9 cellular contexts compared by ENCODE assay signal in genomic region chr17:6642592-6642991, GRCh38. TPM values are rescaled to one million over a fixed set of nuclear protein-coding genes. Genes with fewer than 3 reads are reported as not detected.
DNase-seq lines count a peak whose midpoint lies in the region; ATAC-seq lines count a peak whose summit lies in the region.
"Had no signal": no experiment of that assay in that cellular context is flagged by ENCODE, and none has a peak within 500 bp of the region (broad histone marks: within the 10 kb centered on the region; RNA-seq: fewer than 3 reads in every experiment).

No MANE protein-coding gene starts in this region.

- no peaks in the 10 kb centered on the region for H3K27me3 Mint-ChIP-seq in activated T-cell treated with anti-CD3 and anti-CD28 coated beads, Interleukin-2, amount 50 U/mL, for 72 hours (ENCODE audit: low read depth)
- H3K27me3 Mint-ChIP-seq in T-cell = no peaks in the 10 kb centered on the region

- H3K4me1 Mint-ChIP-seq in activated T-cell treated with anti-CD3 and anti-CD28 coated beads, Interleukin-2, amount 50 U/mL, for 72 hours (ENCODE audit: low read depth) = peaks cover 69% of the 10 kb centered on the region
- peaks cover 65 to 73% (median 73%) of the 10 kb centered on the region in 3 donors for H3K4me1 Mint-ChIP-seq in T-cell
- H3K4me1 Mint-ChIP-seq in stimulated activated effector memory CD8-positive, alpha-beta T cell treated with anti-CD3 and anti-CD28 coated beads, Interleukin-12 subunit alpha, Interleukin-12 subunit beta, amount 100 ng/mL, for 72 hours = peaks cover 73% of the 10 kb centered on the region

- H3K4me3 Mint-ChIP-seq in activated T-cell treated with anti-CD3 and anti-CD28 coated beads, Interleukin-2, amount 50 U/mL, for 72 hours = peak overlapping the region; percentile 90 to 93
- peak overlapping the region; percentile 92 to 95 (median 95) for H3K4me3 Mint-ChIP-seq in T-cell
- H3K4me3 Mint-ChIP-seq in stimulated activated effector memory CD8-positive, alpha-beta T cell treated with anti-CD3 and anti-CD28 coated beads, Interleukin-12 subunit alpha, Interleukin-12 subunit beta, amount 100 ng/mL, for 72 hours = peak overlapping the region; percentile 90

- ATAC-seq in activated T-cell treated with anti-CD3 and anti-CD28 coated beads, Interleukin-2, amount 50 U/mL, for 72 hours (replicated peaks in 1 of 2) = peak in 1 of 2 donors; percentile 24
- ATAC-seq in T-cell (replicated peaks in 1 of 4) = no peak
- peak; percentile 15 for ATAC-seq in esophagus mucosa
- peak; percentile 42 for ATAC-seq in stimulated activated effector memory CD8-positive, alpha-beta T cell treated with anti-CD3 and anti-CD28 coated beads, Interleukin-12 subunit alpha, Interleukin-12 subunit beta, amount 100 ng/mL, for 72 hours

- peak overlapping the region; percentile 80 for H3K27ac Mint-ChIP-seq in activated T-cell treated with anti-CD3 and anti-CD28 coated beads, Interleukin-2, amount 50 U/mL, for 72 hours
- peak overlapping the region; percentile 64 to 96 for H3K27ac Mint-ChIP-seq in T-cell
- H3K27ac Mint-ChIP-seq in stimulated activated effector memory CD8-positive, alpha-beta T cell treated with anti-CD3 and anti-CD28 coated beads, Interleukin-12 subunit alpha, Interleukin-12 subunit beta, amount 100 ng/mL, for 72 hours = peak overlapping the region; percentile 92

- H3K36me3 Mint-ChIP-seq in activated T-cell treated with anti-CD3 and anti-CD28 coated beads, Interleukin-2, amount 50 U/mL, for 72 hours (ENCODE audit: insufficient read depth in 2 of 2) = peaks cover 0 to 7% of the 10 kb centered on the region in 2 donors
- H3K36me3 Mint-ChIP-seq in T-cell = peaks cover 16% of the 10 kb centered on the region
- peaks cover 81% of the 10 kb centered on the region for H3K36me3 Mint-ChIP-seq in stimulated activated effector memory CD8-positive, alpha-beta T cell treated with anti-CD3 and anti-CD28 coated beads, Interleukin-12 subunit alpha, Interleukin-12 subunit beta, amount 100 ng/mL, for 72 hours

- intact Hi-C loops in posterior vena cava (cut with DNase I) = loop anchor here in 1 of 2 donors (10.0 kb wide), 1 partner anchor 168 kb away; no protein-coding TSS in a partner anchor

- CTCF ChIA-PET in T-cell (lab: Charles Lee) = interaction anchor here in 1 of 2 donors (2.4 kb wide), 1 partner anchor 8 kb away, joined by 10 read pairs; the partner anchor contains the start of genes C17orf100 and MED31

- no peaks in the 10 kb centered on the region for H3K9me3 Mint-ChIP-seq in activated T-cell treated with anti-CD3 and anti-CD28 coated beads, Interleukin-2, amount 50 U/mL, for 72 hours
- H3K9me3 Mint-ChIP-seq in T-cell = no peaks in the 10 kb centered on the region
- H3K9me3 Mint-ChIP-seq in stimulated activated effector memory CD8-positive, alpha-beta T cell treated with anti-CD3 and anti-CD28 coated beads, Interleukin-12 subunit alpha, Interleukin-12 subunit beta, amount 100 ng/mL, for 72 hours = no peaks in the 10 kb centered on the region

- no peak for DNase-seq in activated T-cell treated with anti-CD3 and anti-CD28 coated beads, Interleukin-2, amount 50 U/mL, for 72 hours
- no peak for DNase-seq in activated T-cell treated with anti-CD3 and anti-CD28 coated beads for 4 hours
- DNase-seq in T-cell = no peak
- DNase-seq in stimulated activated effector memory CD8-positive, alpha-beta T cell treated with anti-CD3 and anti-CD28 coated beads, Interleukin-12 subunit alpha, Interleukin-12 subunit beta, amount 100 ng/mL, for 72 hours (ENCODE audit: low spot score in 2 of 2) = no peak
- no peak for DNase-seq in posterior vena cava (ENCODE audit: low spot score)
- no peak for DNase-seq in ecto neural progenitor cell (ENCODE audit: low spot score)
- DNase-seq in middle frontal gyrus (ENCODE audit: extremely low spot score, low spot score) = no peak
- DNase-seq: NCI-H1436 had no signal

- POLR2A ChIA-PET in T-cell (lab: Charles Lee) = interaction anchor here in 1 of 2 donors (2.7 kb wide), 1 partner anchor 8 kb away, joined by 31 read pairs; the partner anchor contains the start of genes C17orf100 and MED31

RNA-seq across cellular contexts. Expression of gene TXNDC17, which starts 1.7 kb away (rescaled TPM):
- 10 to 100 TPM; 35.2 to 46.2 TPM for total RNA-seq in activated T-cell treated with anti-CD3 and anti-CD28 coated beads, Interleukin-2, amount 50 U/mL, for 72 hours
- total RNA-seq in T-cell (10 to 100 TPM; 14.6 to 21.3 (median 17.9) TPM), esophagus mucosa (322 TPM), posterior vena cava (10 to 100 TPM; 43.2 to 55.9 TPM)

RNA-seq across cellular contexts. Expression of gene KIAA0753, which starts 2.1 kb away (rescaled TPM):
- 10 to 100 TPM; 14.0 to 18.4 TPM for total RNA-seq in activated T-cell treated with anti-CD3 and anti-CD28 coated beads, Interleukin-2, amount 50 U/mL, for 72 hours
- 10 to 100 TPM; 12.4 to 16.9 (median 15.9) TPM for total RNA-seq in T-cell
- 8.6 TPM for total RNA-seq in esophagus mucosa
- total RNA-seq in posterior vena cava = 10 to 100 TPM; 17.7 to 21.6 TPM

RNA-seq across cellular contexts. Expression of gene MED31, which starts 8.8 kb away (rescaled TPM):
- total RNA-seq in activated T-cell treated with anti-CD3 and anti-CD28 coated beads, Interleukin-2, amount 50 U/mL, for 72 hours = 1 to 10 TPM; 7.3 to 8.8 TPM
- total RNA-seq in T-cell (10 to 100 TPM; 18.9 to 26.3 (median 22.1) TPM), esophagus mucosa (15.3 TPM), posterior vena cava (10 to 100 TPM; 14.3 to 16.9 TPM)

RNA-seq across cellular contexts. Expression of gene C17orf100, which starts 9.0 kb away (rescaled TPM):
- 1 to 10 TPM; 1.8 to 2.9 TPM for total RNA-seq in activated T-cell treated with anti-CD3 and anti-CD28 coated beads, Interleukin-2, amount 50 U/mL, for 72 hours
- total RNA-seq in T-cell = 1 to 10 TPM; 1.1 to 3.5 (median 2.8) TPM
- 1.7 TPM for total RNA-seq in esophagus mucosa
- 1 to 10 TPM in 1 of 2 donors, under 1 TPM in 1; 0.81 to 1.2 TPM for total RNA-seq in posterior vena cava

Comparison
In these comparisons a context has a peak if more than half of its experiments do, and no peak if none do; other contexts are left out.
1. ATAC-seq: peak in esophagus mucosa (single experiment) and stimulated activated effector memory CD8-positive, alpha-beta T cell treated with anti-CD3 and anti-CD28 coated beads, Interleukin-12 subunit alpha, Interleukin-12 subunit beta, amount 100 ng/mL, for 72 hours (single experiment); none in T-cell (0 of 4).
2. Peak in every context shown above with its lines, with median percentiles within 50 percentile points of each other: H3K27ac Mint-ChIP-seq and H3K4me3 Mint-ChIP-seq.